1 cellular context compared by ENCODE assay signal in the genomic region with DNA sequence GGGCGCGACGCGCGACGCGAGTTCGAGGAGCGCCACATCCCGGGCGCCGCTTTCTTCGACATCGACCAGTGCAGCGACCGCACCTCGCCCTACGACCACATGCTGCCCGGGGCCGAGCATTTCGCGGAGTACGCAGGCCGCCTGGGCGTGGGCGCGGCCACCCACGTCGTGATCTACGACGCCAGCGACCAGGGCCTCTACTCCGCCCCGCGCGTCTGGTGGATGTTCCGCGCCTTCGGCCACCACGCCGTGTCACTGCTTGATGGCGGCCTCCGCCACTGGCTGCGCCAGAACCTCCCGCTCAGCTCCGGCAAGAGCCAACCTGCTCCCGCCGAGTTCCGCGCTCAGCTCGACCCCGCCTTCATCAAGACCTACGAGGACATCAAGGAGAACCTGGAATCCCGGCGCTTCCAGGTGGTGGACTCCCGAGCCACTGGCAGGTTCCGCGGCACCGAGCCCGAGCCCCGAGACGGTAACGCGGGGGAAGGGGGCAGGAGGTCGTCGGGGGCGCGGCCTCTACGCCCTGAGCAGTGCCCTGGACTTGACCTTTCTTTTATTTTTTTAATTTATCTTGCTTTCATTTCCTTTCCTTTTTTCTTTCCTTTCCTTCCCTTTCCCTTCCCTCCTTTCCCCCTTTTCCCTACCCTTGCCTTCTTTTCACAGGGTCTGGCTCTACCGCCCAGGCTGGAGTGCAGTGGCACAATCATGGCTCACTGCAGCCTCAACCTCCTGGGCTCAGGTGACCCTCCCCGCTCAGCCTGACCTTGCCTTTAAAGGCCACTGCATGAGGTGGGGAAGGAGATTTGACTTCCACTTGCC.
TF ChIP-seq lines count a peak whose summit lies in the region.

No MANE protein-coding gene starts in this region.

TF ChIP-seq in HepG2, 621 proteins besides CTCF, POLR2A, EP300 and RAD21 (continued from another document and continues in another):
- TF ChIP-seq, protein P1, sequence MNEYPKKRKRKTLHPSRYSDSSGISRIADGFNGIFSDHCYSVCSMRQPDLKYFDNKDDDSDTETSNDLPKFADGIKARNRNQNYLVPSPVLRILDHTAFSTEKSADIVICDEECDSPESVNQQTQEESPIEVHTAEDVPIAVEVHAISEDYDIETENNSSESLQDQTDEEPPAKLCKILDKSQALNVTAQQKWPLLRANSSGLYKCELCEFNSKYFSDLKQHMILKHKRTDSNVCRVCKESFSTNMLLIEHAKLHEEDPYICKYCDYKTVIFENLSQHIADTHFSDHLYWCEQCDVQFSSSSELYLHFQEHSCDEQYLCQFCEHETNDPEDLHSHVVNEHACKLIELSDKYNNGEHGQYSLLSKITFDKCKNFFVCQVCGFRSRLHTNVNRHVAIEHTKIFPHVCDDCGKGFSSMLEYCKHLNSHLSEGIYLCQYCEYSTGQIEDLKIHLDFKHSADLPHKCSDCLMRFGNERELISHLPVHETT (CRISPR knock-in tag; conservative IDR thresholded peaks at IDR 0.05), result no peak
- no peak for TF ChIP-seq ISL2 (CRISPR knock-in tag; IDR thresholded peaks at IDR 0.05)
- TF ChIP-seq, protein P2, sequence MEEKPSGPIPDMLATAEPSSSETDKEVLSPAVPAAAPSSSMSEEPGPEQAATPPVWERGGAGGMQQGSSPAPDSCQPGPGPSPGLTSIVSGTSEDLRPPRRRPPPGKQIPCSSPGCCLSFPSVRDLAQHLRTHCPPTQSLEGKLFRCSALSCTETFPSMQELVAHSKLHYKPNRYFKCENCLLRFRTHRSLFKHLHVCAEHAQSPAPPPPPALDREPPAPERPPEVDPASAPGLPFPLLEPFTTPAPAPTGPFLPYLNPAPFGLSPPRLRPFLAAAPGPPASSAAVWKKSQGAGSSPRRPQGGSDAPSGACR (CRISPR knock-in tag; IDR thresholded peaks at IDR 0.05), result no peak
- TF ChIP-seq HNRNPK (IDR thresholded peaks at IDR 0.05; ENCODE audit: low read depth, low read length, poor library complexity, severe bottlenecking), result no peak
- TF ChIP-seq AGO2 (optimal IDR thresholded peaks at IDR 0.05; ENCODE audit: low read depth, low read length), result peak; percentile 92
- no peak for TF ChIP-seq FIP1L1 (IDR thresholded peaks at IDR 0.05; ENCODE audit: borderline replicate concordance, insufficient read depth, low read depth, low read length)
- no peak for TF ChIP-seq ZNF772 (CRISPR knock-in tag; IDR thresholded peaks at IDR 0.05)
- TF ChIP-seq RARA (CRISPR knock-in tag; IDR thresholded peaks at IDR 0.05), result peak; percentile 30; the same call in 1 of the 2 replicates
- TF ChIP-seq GATAD2A (CRISPR knock-in tag; IDR thresholded peaks at IDR 0.05), result no peak
- TF ChIP-seq, protein P3, sequence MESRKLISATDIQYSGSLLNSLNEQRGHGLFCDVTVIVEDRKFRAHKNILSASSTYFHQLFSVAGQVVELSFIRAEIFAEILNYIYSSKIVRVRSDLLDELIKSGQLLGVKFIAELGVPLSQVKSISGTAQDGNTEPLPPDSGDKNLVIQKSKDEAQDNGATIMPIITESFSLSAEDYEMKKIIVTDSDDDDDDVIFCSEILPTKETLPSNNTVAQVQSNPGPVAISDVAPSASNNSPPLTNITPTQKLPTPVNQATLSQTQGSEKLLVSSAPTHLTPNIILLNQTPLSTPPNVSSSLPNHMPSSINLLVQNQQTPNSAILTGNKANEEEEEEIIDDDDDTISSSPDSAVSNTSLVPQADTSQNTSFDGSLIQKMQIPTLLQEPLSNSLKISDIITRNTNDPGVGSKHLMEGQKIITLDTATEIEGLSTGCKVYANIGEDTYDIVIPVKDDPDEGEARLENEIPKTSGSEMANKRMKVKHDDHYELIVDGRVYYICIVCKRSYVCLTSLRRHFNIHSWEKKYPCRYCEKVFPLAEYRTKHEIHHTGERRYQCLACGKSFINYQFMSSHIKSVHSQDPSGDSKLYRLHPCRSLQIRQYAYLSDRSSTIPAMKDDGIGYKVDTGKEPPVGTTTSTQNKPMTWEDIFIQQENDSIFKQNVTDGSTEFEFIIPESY (CRISPR knock-in tag; IDR thresholded peaks at IDR 0.05), result peak; percentile 41
- 0 out of 2 replicates have a peak, but pooled peaks have one; percentile 5 for TF ChIP-seq SP4 (CRISPR knock-in tag; IDR thresholded peaks at IDR 0.05)
- TF ChIP-seq, protein P4, sequence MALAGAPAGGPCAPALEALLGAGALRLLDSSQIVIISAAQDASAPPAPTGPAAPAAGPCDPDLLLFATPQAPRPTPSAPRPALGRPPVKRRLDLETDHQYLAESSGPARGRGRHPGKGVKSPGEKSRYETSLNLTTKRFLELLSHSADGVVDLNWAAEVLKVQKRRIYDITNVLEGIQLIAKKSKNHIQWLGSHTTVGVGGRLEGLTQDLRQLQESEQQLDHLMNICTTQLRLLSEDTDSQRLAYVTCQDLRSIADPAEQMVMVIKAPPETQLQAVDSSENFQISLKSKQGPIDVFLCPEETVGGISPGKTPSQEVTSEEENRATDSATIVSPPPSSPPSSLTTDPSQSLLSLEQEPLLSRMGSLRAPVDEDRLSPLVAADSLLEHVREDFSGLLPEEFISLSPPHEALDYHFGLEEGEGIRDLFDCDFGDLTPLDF (CRISPR knock-in tag; IDR thresholded peaks at IDR 0.05), result no peak
- peak; percentile 39; the same call in 1 of the 2 replicates for TF ChIP-seq MTA1 (CRISPR knock-in tag; IDR thresholded peaks at IDR 0.05; ENCODE audit: borderline replicate concordance)
- TF ChIP-seq GABPA (IDR thresholded peaks at IDR 0.05; ENCODE audit: low read depth, low read length), result no peak
- TF ChIP-seq GABPA (CRISPR knock-in tag; IDR thresholded peaks at IDR 0.05; ENCODE audit: low read depth), result no peak
- TF ChIP-seq ZSCAN31 (CRISPR knock-in tag; IDR thresholded peaks at IDR 0.05; ENCODE audit: low read depth), result no peak
- no peak for TF ChIP-seq HMG20B (CRISPR knock-in tag; conservative IDR thresholded peaks at IDR 0.05)
- TF ChIP-seq ARID2 (CRISPR knock-in tag; IDR thresholded peaks at IDR 0.05; ENCODE audit: borderline replicate concordance), result no peak
- TF ChIP-seq DNMT1 (CRISPR knock-in tag; IDR thresholded peaks at IDR 0.05), result 0 out of 2 replicates have a peak, but pooled peaks have one; percentile 75
- no peak for TF ChIP-seq HDAC6 (IDR thresholded peaks at IDR 0.05; ENCODE audit: low read depth, low read length)
- no peak for TF ChIP-seq NFATC3 (CRISPR knock-in tag; IDR thresholded peaks at IDR 0.05)
- TF ChIP-seq SP140L (CRISPR knock-in tag; IDR thresholded peaks at IDR 0.05; ENCODE audit: borderline replicate concordance), result no peak
- no peak; the same call in 1 of the 2 replicates for TF ChIP-seq NR2F6 (IDR thresholded peaks at IDR 0.05)
- TF ChIP-seq NR2F6 (CRISPR knock-in tag; IDR thresholded peaks at IDR 0.05), result 0 out of 2 replicates have a peak, but pooled peaks have one; percentile 12
- no peak for TF ChIP-seq PAF1 (CRISPR knock-in tag; IDR thresholded peaks at IDR 0.05)
- TF ChIP-seq, protein P5, sequence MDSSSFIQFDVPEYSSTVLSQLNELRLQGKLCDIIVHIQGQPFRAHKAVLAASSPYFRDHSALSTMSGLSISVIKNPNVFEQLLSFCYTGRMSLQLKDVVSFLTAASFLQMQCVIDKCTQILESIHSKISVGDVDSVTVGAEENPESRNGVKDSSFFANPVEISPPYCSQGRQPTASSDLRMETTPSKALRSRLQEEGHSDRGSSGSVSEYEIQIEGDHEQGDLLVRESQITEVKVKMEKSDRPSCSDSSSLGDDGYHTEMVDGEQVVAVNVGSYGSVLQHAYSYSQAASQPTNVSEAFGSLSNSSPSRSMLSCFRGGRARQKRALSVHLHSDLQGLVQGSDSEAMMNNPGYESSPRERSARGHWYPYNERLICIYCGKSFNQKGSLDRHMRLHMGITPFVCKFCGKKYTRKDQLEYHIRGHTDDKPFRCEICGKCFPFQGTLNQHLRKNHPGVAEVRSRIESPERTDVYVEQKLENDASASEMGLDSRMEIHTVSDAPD (CRISPR knock-in tag; IDR thresholded peaks at IDR 0.05), result no peak
- no peak for TF ChIP-seq ASH2L (IDR thresholded peaks at IDR 0.05; ENCODE audit: insufficient read length, low read depth, low read length)
- no peak for TF ChIP-seq DPF2 (CRISPR knock-in tag; IDR thresholded peaks at IDR 0.05; ENCODE audit: borderline replicate concordance, low read depth)
- no peak for TF ChIP-seq SOX13 (IDR thresholded peaks at IDR 0.05)
- no peak for TF ChIP-seq SOX13 (CRISPR knock-in tag; conservative IDR thresholded peaks at IDR 0.05 in 1 of 2, IDR thresholded peaks at IDR 0.05 in 1 of 2)
- TF ChIP-seq NPAS2 (CRISPR knock-in tag; IDR thresholded peaks at IDR 0.05; ENCODE audit: borderline replicate concordance), result no peak
- 0 out of 2 replicates have a peak, but pooled peaks have one; percentile 65 for TF ChIP-seq U2AF2 (IDR thresholded peaks at IDR 0.05; ENCODE audit: low read depth, low read length)
- TF ChIP-seq, protein P6, sequence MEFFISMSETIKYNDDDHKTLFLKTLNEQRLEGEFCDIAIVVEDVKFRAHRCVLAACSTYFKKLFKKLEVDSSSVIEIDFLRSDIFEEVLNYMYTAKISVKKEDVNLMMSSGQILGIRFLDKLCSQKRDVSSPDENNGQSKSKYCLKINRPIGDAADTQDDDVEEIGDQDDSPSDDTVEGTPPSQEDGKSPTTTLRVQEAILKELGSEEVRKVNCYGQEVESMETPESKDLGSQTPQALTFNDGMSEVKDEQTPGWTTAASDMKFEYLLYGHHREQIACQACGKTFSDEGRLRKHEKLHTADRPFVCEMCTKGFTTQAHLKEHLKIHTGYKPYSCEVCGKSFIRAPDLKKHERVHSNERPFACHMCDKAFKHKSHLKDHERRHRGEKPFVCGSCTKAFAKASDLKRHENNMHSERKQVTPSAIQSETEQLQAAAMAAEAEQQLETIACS (CRISPR knock-in tag; IDR thresholded peaks at IDR 0.05), result no peak
- TF ChIP-seq, protein P7, sequence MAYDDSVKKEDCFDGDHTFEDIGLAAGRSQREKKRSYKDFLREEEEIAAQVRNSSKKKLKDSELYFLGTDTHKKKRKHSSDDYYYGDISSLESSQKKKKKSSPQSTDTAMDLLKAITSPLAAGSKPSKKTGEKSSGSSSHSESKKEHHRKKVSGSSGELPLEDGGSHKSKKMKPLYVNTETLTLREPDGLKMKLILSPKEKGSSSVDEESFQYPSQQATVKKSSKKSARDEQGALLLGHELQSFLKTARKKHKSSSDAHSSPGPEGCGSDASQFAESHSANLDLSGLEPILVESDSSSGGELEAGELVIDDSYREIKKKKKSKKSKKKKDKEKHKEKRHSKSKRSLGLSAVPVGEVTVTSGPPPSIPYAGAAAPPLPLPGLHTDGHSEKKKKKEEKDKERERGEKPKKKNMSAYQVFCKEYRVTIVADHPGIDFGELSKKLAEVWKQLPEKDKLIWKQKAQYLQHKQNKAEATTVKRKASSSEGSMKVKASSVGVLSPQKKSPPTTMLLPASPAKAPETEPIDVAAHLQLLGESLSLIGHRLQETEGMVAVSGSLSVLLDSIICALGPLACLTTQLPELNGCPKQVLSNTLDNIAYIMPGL (CRISPR knock-in tag; IDR thresholded peaks at IDR 0.05; ENCODE audit: borderline replicate concordance in 1 of 2, low read depth in 1 of 2), result no peak
- TF ChIP-seq, protein P8, sequence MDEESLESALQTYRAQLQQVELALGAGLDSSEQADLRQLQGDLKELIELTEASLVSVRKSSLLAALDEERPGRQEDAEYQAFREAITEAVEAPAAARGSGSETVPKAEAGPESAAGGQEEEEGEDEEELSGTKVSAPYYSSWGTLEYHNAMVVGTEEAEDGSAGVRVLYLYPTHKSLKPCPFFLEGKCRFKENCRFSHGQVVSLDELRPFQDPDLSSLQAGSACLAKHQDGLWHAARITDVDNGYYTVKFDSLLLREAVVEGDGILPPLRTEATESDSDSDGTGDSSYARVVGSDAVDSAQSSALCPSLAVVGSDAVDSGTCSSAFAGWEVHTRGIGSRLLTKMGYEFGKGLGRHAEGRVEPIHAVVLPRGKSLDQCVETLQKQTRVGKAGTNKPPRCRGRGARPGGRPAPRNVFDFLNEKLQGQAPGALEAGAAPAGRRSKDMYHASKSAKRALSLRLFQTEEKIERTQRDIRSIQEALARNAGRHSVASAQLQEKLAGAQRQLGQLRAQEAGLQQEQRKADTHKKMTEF (CRISPR knock-in tag; IDR thresholded peaks at IDR 0.05), result no peak
- TF ChIP-seq ZNF34 (CRISPR knock-in tag; IDR thresholded peaks at IDR 0.05; ENCODE audit: borderline replicate concordance), result no peak
- TF ChIP-seq, protein P9, sequence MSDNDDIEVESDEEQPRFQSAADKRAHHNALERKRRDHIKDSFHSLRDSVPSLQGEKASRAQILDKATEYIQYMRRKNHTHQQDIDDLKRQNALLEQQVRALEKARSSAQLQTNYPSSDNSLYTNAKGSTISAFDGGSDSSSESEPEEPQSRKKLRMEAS (IDR thresholded peaks at IDR 0.05), result no peak
- TF ChIP-seq NFE2L1 (CRISPR knock-in tag; IDR thresholded peaks at IDR 0.05; ENCODE audit: borderline replicate concordance), result no peak
- TF ChIP-seq TP53 (CRISPR knock-in tag; conservative IDR thresholded peaks at IDR 0.05), result no peak
- TF ChIP-seq POLR2AphosphoS2 (IDR thresholded peaks at IDR 0.05; ENCODE audit: low read depth, low read length), result no peak
- TF ChIP-seq, protein P10, sequence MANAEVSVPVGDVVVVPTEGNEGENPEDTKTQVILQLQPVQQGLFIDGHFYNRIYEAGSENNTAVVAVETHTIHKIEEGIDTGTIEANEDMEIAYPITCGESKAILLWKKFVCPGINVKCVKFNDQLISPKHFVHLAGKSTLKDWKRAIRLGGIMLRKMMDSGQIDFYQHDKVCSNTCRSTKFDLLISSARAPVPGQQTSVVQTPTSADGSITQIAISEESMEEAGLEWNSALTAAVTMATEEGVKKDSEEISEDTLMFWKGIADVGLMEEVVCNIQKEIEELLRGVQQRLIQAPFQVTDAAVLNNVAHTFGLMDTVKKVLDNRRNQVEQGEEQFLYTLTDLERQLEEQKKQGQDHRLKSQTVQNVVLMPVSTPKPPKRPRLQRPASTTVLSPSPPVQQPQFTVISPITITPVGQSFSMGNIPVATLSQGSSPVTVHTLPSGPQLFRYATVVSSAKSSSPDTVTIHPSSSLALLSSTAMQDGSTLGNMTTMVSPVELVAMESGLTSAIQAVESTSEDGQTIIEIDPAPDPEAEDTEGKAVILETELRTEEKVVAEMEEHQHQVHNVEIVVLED (CRISPR knock-in tag; IDR thresholded peaks at IDR 0.05; ENCODE audit: borderline replicate concordance), result no peak
- TF ChIP-seq, protein P11, sequence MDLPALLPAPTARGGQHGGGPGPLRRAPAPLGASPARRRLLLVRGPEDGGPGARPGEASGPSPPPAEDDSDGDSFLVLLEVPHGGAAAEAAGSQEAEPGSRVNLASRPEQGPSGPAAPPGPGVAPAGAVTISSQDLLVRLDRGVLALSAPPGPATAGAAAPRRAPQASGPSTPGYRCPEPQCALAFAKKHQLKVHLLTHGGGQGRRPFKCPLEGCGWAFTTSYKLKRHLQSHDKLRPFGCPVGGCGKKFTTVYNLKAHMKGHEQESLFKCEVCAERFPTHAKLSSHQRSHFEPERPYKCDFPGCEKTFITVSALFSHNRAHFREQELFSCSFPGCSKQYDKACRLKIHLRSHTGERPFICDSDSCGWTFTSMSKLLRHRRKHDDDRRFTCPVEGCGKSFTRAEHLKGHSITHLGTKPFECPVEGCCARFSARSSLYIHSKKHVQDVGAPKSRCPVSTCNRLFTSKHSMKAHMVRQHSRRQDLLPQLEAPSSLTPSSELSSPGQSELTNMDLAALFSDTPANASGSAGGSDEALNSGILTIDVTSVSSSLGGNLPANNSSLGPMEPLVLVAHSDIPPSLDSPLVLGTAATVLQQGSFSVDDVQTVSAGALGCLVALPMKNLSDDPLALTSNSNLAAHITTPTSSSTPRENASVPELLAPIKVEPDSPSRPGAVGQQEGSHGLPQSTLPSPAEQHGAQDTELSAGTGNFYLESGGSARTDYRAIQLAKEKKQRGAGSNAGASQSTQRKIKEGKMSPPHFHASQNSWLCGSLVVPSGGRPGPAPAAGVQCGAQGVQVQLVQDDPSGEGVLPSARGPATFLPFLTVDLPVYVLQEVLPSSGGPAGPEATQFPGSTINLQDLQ (CRISPR knock-in tag; IDR thresholded peaks at IDR 0.05), result no peak
- no peak for TF ChIP-seq ZNF343 (CRISPR knock-in tag; IDR thresholded peaks at IDR 0.05)
